Comparison of ENCODE assay signal across 13 cellular contexts in genomic region chr2:66431840-66432511, GRCh38. TPM values are rescaled to one million over a fixed set of nuclear protein-coding genes. Genes with fewer than 3 reads are reported as not detected.
DNase-seq lines count a peak whose midpoint lies in the region; ATAC-seq, FAIRE-seq and TF ChIP-seq lines count a peak whose summit lies in the region.
"Had no signal": no experiment of that assay in that cellular context is flagged by ENCODE, and none has a peak within 500 bp of the region (broad histone marks: within the 10 kb centered on the region; RNA-seq: fewer than 3 reads in every experiment).

No MANE protein-coding gene starts in this region.

- H2BK5ac ChIP-seq in IMR-90 (ENCODE audit: low read depth, low read length, poor library complexity, severe bottlenecking): peak overlapping the region; percentile 74

- H3K18ac ChIP-seq in IMR-90 (ENCODE audit: low read depth, low read length): peak overlapping the region; percentile 80

- no peaks in the 10 kb centered on the region for H3K27me3 ChIP-seq in IMR-90 (ENCODE audit: control insufficient read depth, insufficient read depth, low read length)
- H3K27me3 ChIP-seq in mammary epithelial cell (ENCODE audit: insufficient read depth, low read length): peaks cover 3% of the 10 kb centered on the region
- peaks cover 0 to 14% of the 10 kb centered on the region in 2 experiments; a peak in 3 of 5 replicates for H3K27me3 ChIP-seq in HepG2 (ENCODE audit: control insufficient read depth in 1 of 2, insufficient read depth in 2 of 2, low read length in 2 of 2)
- H3K27me3 ChIP-seq in spleen (replicated peaks in 1 of 7): peaks cover 0 to 98% (median 43%) of the 10 kb centered on the region in 7 donors

- H3K23ac ChIP-seq in IMR-90 (ENCODE audit: low read depth, low read length): peak overlapping the region; percentile 39

- dilution Hi-C loops in IMR-90 (cut with HindIII; ENCODE audit: low sequenced_read_pairs, unreplicated experiment): loop anchor here (25.0 kb wide), 1 partner anchor 780 kb away; no protein-coding TSS in a partner anchor
- dilution Hi-C loops in mammary epithelial cell (cut with HindIII; ENCODE audit: low sequenced_read_pairs): loop anchor here (25.0 kb wide), 1 partner anchor 780 kb away; no protein-coding TSS in a partner anchor

- TF ChIP-seq EP300 in HepG2 (IDR thresholded peaks at IDR 0.05; ENCODE audit: low read depth in 2 of 2, low read length in 2 of 2) (no peak), HepG2 (CRISPR knock-in tag; IDR thresholded peaks at IDR 0.05; ENCODE audit: borderline replicate concordance) (no peak)

- TF ChIP-seq POLR2A in IMR-90 (IDR thresholded peaks at IDR 0.05; ENCODE audit: low read depth, low read length) (no peak), HepG2 (IDR thresholded peaks at IDR 0.05; ENCODE audit: insufficient read depth in 1 of 2, low read depth in 2 of 2, low read length in 2 of 2) (no peak), spleen (IDR thresholded peaks at IDR 0.05) (no peak)

- BruUV-seq in IMR-90 (replicated peaks; lab: Mats Ljungman, UMichigan) (no TSS peak), mammary epithelial cell (replicated peaks; lab: Mats Ljungman, UMichigan) (no TSS peak), HepG2 (replicated peaks; lab: Mats Ljungman, UMichigan) (no TSS peak)

- intact Hi-C loops in IMR-90 (cut with micrococcal nuclease): loop anchor here (5.0 kb wide), 1 partner anchor 890 kb away; no protein-coding TSS in a partner anchor
- intact Hi-C loops in mammary epithelial cell (cut with micrococcal nuclease): loop anchor here (2.0 kb wide), 1 partner anchor 1039 kb away; no protein-coding TSS in a partner anchor
- intact Hi-C loops in HepG2 (cut with micrococcal nuclease; ENCODE audit: unreplicated experiment): loop anchor here (5.0 kb wide), 1 partner anchor 965 kb away; the partner anchor contains the start of gene ETAA1
- intact Hi-C loops in spleen (cut with DNase I; ENCODE audit: low total_unique reads): loop anchor here (5.0 kb wide), 1 partner anchor 140 kb away; no protein-coding TSS in a partner anchor
- intact Hi-C loops in activated CD8-positive, alpha-beta T cell treated with anti-CD3 and anti-CD28 coated beads for 36 hours (cut with micrococcal nuclease): loop anchor here (2.0 to 10.0 kb wide), 2 partner anchors 149 to 1603 kb away; no protein-coding TSS in a partner anchor

- H3K4me2 ChIP-seq in IMR-90 (ENCODE audit: low read depth, low read length) (peak overlapping the region; percentile 90), mammary epithelial cell (ENCODE audit: insufficient read depth, low read depth, low read length) (peak overlapping the region; percentile 62), HepG2 (ENCODE audit: low read depth, low read length) (no peak overlapping the region; the same call in 1 of the 2 replicates)

- peak overlapping the region; percentile 90 for H2AFZ ChIP-seq in IMR-90 (replicated peaks; ENCODE audit: low read length, poor library complexity)
- H2AFZ ChIP-seq in mammary epithelial cell (ENCODE audit: low read depth, low read length): peak overlapping the region; percentile 97
- H2AFZ ChIP-seq in HepG2 (ENCODE audit: low read length): no peak overlapping the region

- in situ Hi-C loops in IMR-90 (cut with MboI; ENCODE audit: low sequenced_read_pairs): loop anchor here (5.0 to 25.0 kb wide), 5 partner anchors 413 to 1605 kb away; no protein-coding TSS in a partner anchor
- in situ Hi-C loops in mammary epithelial cell (cut with MboI; ENCODE audit: low sequenced_read_pairs in 2 of 2): loop anchor here (10.0 to 25.0 kb wide), 8 partner anchors 63 to 1605 kb away; no protein-coding TSS in a partner anchor
- in situ Hi-C loops in HepG2 (cut with HindIII; ENCODE audit: extremely low pct_ligation_motif_present, low pct_unique_long_range_greater_than_20kb): loop anchor here (5.0 to 25.0 kb wide), 6 partner anchors 145 to 1605 kb away; no protein-coding TSS in a partner anchor

- no peaks in the 10 kb centered on the region for H3K9me3 Mint-ChIP-seq in activated CD8-positive, alpha-beta T cell treated with anti-CD3 and anti-CD28 coated beads for 36 hours

- H2BK15ac ChIP-seq in IMR-90 (ENCODE audit: low read depth, low read length): peak overlapping the region; percentile 55; the same call in 2 of the 3 replicates

- no peak overlapping the region for H3K56ac ChIP-seq in IMR-90 (ENCODE audit: extremely low read depth, insufficient read depth, low read length)

- H3K4me3 Mint-ChIP-seq in activated CD8-positive, alpha-beta T cell treated with anti-CD3 and anti-CD28 coated beads for 36 hours: no peak overlapping the region

- FAIRE-seq in HepG2 (lab: Jason Lieb, UNC): no peak

- no peaks in the 10 kb centered on the region for H3K36me3 Mint-ChIP-seq in activated CD8-positive, alpha-beta T cell treated with anti-CD3 and anti-CD28 coated beads for 36 hours (ENCODE audit: low read depth)

- TF ChIP-seq RAD21 in IMR-90 (IDR thresholded peaks at IDR 0.05; ENCODE audit: low read length) (no peak), HepG2 (CRISPR knock-in tag; IDR thresholded peaks at IDR 0.05) (no peak)

- H3K4me1 ChIP-seq in IMR-90 (ENCODE audit: control insufficient read depth, insufficient read depth, low read length) (peaks cover 5% of the 10 kb centered on the region; the same call in 1 of the 2 replicates), mammary epithelial cell (ENCODE audit: insufficient read depth, low read length) (peaks cover 11% of the 10 kb centered on the region), HepG2 (ENCODE audit: insufficient read depth, low read length) (peaks cover 27% of the 10 kb centered on the region), spleen (peaks cover 0 to 59% (median 29%) of the 10 kb centered on the region in 6 donors)

- no peaks in the 10 kb centered on the region for H3K9me3 ChIP-seq in IMR-90 (ENCODE audit: control insufficient read depth, insufficient read depth, low read length)
- no peaks in the 10 kb centered on the region for H3K9me3 ChIP-seq in mammary epithelial cell (replicated peaks; ENCODE audit: insufficient read depth, low read length)
- no peaks in the 10 kb centered on the region for H3K9me3 ChIP-seq in HepG2 (ENCODE audit: low read length)
- no peaks in the 10 kb centered on the region for H3K9me3 ChIP-seq in spleen

- H3K4ac ChIP-seq in IMR-90 (ENCODE audit: low read depth, low read length): peak overlapping the region; percentile 72

- TF ChIP-seq CTCF in IMR-90 (conservative IDR thresholded peaks at IDR 0.05; ENCODE audit: low read depth, low read length): no peak
- no peak for TF ChIP-seq CTCF in mammary epithelial cell (conservative IDR thresholded peaks at IDR 0.05 in 1 of 2, IDR thresholded peaks at IDR 0.05 in 1 of 2; ENCODE audit: extremely low read depth in 1 of 2, insufficient read depth in 1 of 2, low read depth in 1 of 2, low read length in 2 of 2)
- TF ChIP-seq CTCF in HepG2 (CRISPR knock-in tag; IDR thresholded peaks at IDR 0.05): no peak
- TF ChIP-seq CTCF in spleen (IDR thresholded peaks at IDR 0.05 in 8 of 11, conservative IDR thresholded peaks at IDR 0.05 in 3 of 11): no peak
- no peak for TF ChIP-seq CTCF in activated CD8-positive, alpha-beta T cell treated with anti-CD3 and anti-CD28 coated beads for 36 hours (IDR thresholded peaks at IDR 0.05)

- CTCF ChIA-PET in IMR-90 (lab: Yijun Ruan, JAX) (no interaction called here), mammary epithelial cell (lab: Charles Lee; ENCODE audit: low non-redundant PET) (interaction anchor here (0.6 kb wide), 1 partner anchor 15 kb away, joined by 3 read pairs; no protein-coding TSS in a partner anchor), HepG2 (lab: Yijun Ruan, JAX; ENCODE audit: low intra/inter-chr PET ratio, low total read pairs) (interaction anchor here (4.0 kb wide), 1 partner anchor 144 kb away, joined by 23 read pairs; no protein-coding TSS in a partner anchor)
- CTCF ChIA-PET in activated CD8-positive, alpha-beta T cell treated with anti-CD3 and anti-CD28 coated beads for 36 hours (lab: Charles Lee): no interaction called here

- peaks cover 21% of the 10 kb centered on the region for H3K4me1 Mint-ChIP-seq in activated CD8-positive, alpha-beta T cell treated with anti-CD3 and anti-CD28 coated beads for 36 hours (ENCODE audit: low read depth)

- H4K20me1 ChIP-seq in IMR-90 (ENCODE audit: insufficient read depth, low read length) (peaks cover 6% of the 10 kb centered on the region; the same call in 1 of the 2 replicates), mammary epithelial cell (ENCODE audit: insufficient read depth, low read length) (no peaks in the 10 kb centered on the region), HepG2 (ENCODE audit: insufficient read depth, low read length) (no peaks in the 10 kb centered on the region)

- H3K79me2 ChIP-seq in mammary epithelial cell (ENCODE audit: insufficient read depth, low read length) (peaks cover 6% of the 10 kb centered on the region), HepG2 (ENCODE audit: insufficient read depth, low read length) (no peaks in the 10 kb centered on the region)

- 12% methylated on average over 13 of the region's 36 CpGs; no CpG with 5 or more reads in 1 of the 2 experiments for WGBS in IMR-90 (ENCODE audit: extremely low coverage in 2 of 2, insufficient read length in 1 of 2), 2 experiments
- 38% methylated on average over 9 of the region's 36 CpGs for WGBS in mammary epithelial cell (ENCODE audit: low coverage, missing lambda C conversion rate)
- 64% methylated on average over 36 of the region's 36 CpGs for WGBS in HepG2 (ENCODE audit: low lambda C conversion rate)
- 12 to 28% (median 15%) methylated on average over 33 to 36 of the region's 36 CpGs for WGBS in spleen, 5 donors

- peak overlapping the region; percentile 18 for H2AK9ac ChIP-seq in IMR-90 (replicated peaks; ENCODE audit: low read depth, low read length, poor library complexity)

- H3K9me1 ChIP-seq in IMR-90 (ENCODE audit: insufficient read depth, low read length): no peaks in the 10 kb centered on the region

- peaks cover 70% of the 10 kb centered on the region for H3K27me3 Mint-ChIP-seq in activated CD8-positive, alpha-beta T cell treated with anti-CD3 and anti-CD28 coated beads for 36 hours

- H2BK120ac ChIP-seq in IMR-90 (ENCODE audit: low read depth, low read length): peak overlapping the region; percentile 72

- ATAC-seq in IMR-90 (ENCODE audit: low read depth) (no peak), HepG2 (no peak)
- ATAC-seq in activated CD8-positive, alpha-beta T cell treated with anti-CD3 and anti-CD28 coated beads for 36 hours: no peak

- H3K27ac ChIP-seq in IMR-90 (ENCODE audit: insufficient read depth, low read length) (peak overlapping the region; percentile 97), mammary epithelial cell (ENCODE audit: insufficient read depth, low read depth, low read length) (no peak overlapping the region), HepG2 (ENCODE audit: extremely low read length, insufficient read depth, low read length) (no peak overlapping the region), spleen (peak overlapping the region in 1 of 8 donors; percentile 90)
- H3K27ac ChIP-seq: HL-60 had no signal

- peaks cover 5 to 20% of the 10 kb centered on the region in 2 experiments; a peak in 1 of 4 replicates for H3K79me1 ChIP-seq in IMR-90 (ENCODE audit: low read depth in 1 of 2, low read length in 2 of 2)

- POLR2A ChIA-PET in IMR-90 (lab: Charles Lee; ENCODE audit: unreplicated experiment) (interaction anchor here (0.6 kb wide), 2 partner anchors 13 to 1225 kb away, joined by 4 to 5 read pairs; no protein-coding TSS in a partner anchor), HepG2 (lab: Yijun Ruan, JAX) (no interaction called here)
- POLR2A ChIA-PET in activated CD8-positive, alpha-beta T cell treated with anti-CD3 and anti-CD28 coated beads for 36 hours (lab: Charles Lee): no interaction called here

- H3K4me3 ChIP-seq in IMR-90 (ENCODE audit: insufficient read depth, low read depth, low read length) (peak overlapping the region; percentile 99), mammary epithelial cell (replicated peaks in 1 of 3; ENCODE audit: insufficient read depth in 1 of 3, low read depth in 2 of 3, low read length in 3 of 3) (peak overlapping the region in 2 of 3 experiments; percentile 18 to 97), HepG2 (replicated peaks in 1 of 3; ENCODE audit: insufficient read depth in 1 of 3, low read depth in 2 of 3, low read length in 3 of 3) (no peak overlapping the region), spleen (peak overlapping the region in 5 of 8 donors; percentile 17 to 80 (median 67))

- no peak overlapping the region for H3K27ac Mint-ChIP-seq in activated CD8-positive, alpha-beta T cell treated with anti-CD3 and anti-CD28 coated beads for 36 hours

- H4K91ac ChIP-seq in IMR-90 (ENCODE audit: insufficient read depth, low read depth, low read length): peak overlapping the region; percentile 74

- peak overlapping the region; percentile 83 for H3K9ac ChIP-seq in IMR-90 (ENCODE audit: low read depth, low read length)
- H3K9ac ChIP-seq in mammary epithelial cell (ENCODE audit: insufficient read depth, low read length): no peak overlapping the region
- no peak overlapping the region for H3K9ac ChIP-seq in HepG2 (ENCODE audit: insufficient read depth, low read depth, low read length)

- H2AK5ac ChIP-seq in IMR-90 (ENCODE audit: low read depth, low read length): peak overlapping the region; percentile 16; the same call in 1 of the 2 replicates

- H4K8ac ChIP-seq in IMR-90 (ENCODE audit: low read depth in 2 of 2, low read length in 2 of 2): peak overlapping the region; percentile 68 to 77

- peak overlapping the region; percentile 21; the same call in 1 of the 2 replicates for H2BK20ac ChIP-seq in IMR-90 (ENCODE audit: low read depth, low read length)

- no peaks in the 10 kb centered on the region for H3K36me3 ChIP-seq in IMR-90 (ENCODE audit: control insufficient read depth, insufficient read depth, low read length)
- no peaks in the 10 kb centered on the region for H3K36me3 ChIP-seq in mammary epithelial cell (ENCODE audit: insufficient read depth, low read length)
- H3K36me3 ChIP-seq in HepG2 (replicated peaks in 1 of 2; ENCODE audit: control insufficient read depth in 1 of 2, insufficient read depth in 2 of 2, low read length in 2 of 2): no peaks in the 10 kb centered on the region
- H3K36me3 ChIP-seq in spleen: no peaks in the 10 kb centered on the region

- peak overlapping the region; percentile 55 for H3K14ac ChIP-seq in IMR-90 (replicated peaks; ENCODE audit: low read depth, low read length)

- peak overlapping the region; percentile 87 for H4K5ac ChIP-seq in IMR-90 (ENCODE audit: low read depth, low read length)

- no peak for DNase-seq in IMR-90
- no peak for DNase-seq in mammary epithelial cell
- no peak for DNase-seq in HepG2 (ENCODE audit: low spot score)
- no peak for DNase-seq in spleen
- no peak for DNase-seq in HuH-7 (ENCODE audit: low spot score)
- no peak for DNase-seq in NCI-H2171 (lab: John Stamatoyannopoulos, UW)
- no peak for DNase-seq in ureter (ENCODE audit: low spot score)
- no peak for DNase-seq in activated CD8-positive, alpha-beta T cell treated with anti-CD3 and anti-CD28 coated beads for 36 hours
- DNase-seq: central memory CD4-positive, alpha-beta T cell; foreskin melanocyte; NCI-H2029; stimulated activated naive CD4-positive, alpha-beta T cell treated with Interleukin-2 at 50 U/mL for 16 hours had no signal

RNA-seq across cellular contexts. Expression of gene MEIS1, which starts 2.9 kb away (rescaled TPM):
- 157 and 209 TPM in 2 replicates for total RNA-seq in IMR-90 (2012; rRNA removed)
- polyA plus RNA-seq in IMR-90 (2012; rRNA removed): 51.8 and 54.4 TPM in 2 replicates
- 14.0 and 21.0 TPM in 2 replicates for polyA plus RNA-seq in IMR-90 (2012; cell fraction: cytosol; rRNA removed)
- 81.4 and 209 TPM in 2 replicates for polyA plus RNA-seq in IMR-90 (2012; cell fraction: nucleus; rRNA removed; ENCODE audit: low replicate concordance)
- total RNA-seq in mammary epithelial cell: 1 to 10 TPM; 4.3 to 4.4 TPM
- polyA plus RNA-seq in mammary epithelial cell: 2.0 TPM
- 8.0 TPM for polyA minus RNA-seq in mammary epithelial cell
- total RNA-seq in HepG2 (2016; rRNA removed; fragmentation: Illumina TruSeq; extraction: Trizol): 4.5 and 6.0 TPM in 2 replicates
- total RNA-seq in HepG2 (2016; cell fraction: cytosol; rRNA removed; fragmentation: Illumina TruSeq; extraction: Trizol; ENCODE audit: low read depth): 0.88 and 1.3 TPM in 2 replicates
- total RNA-seq in HepG2 (2016; cell fraction: insoluble cytoplasmic fraction; rRNA removed; fragmentation: Illumina TruSeq; extraction: Trizol): 4.4 and 6.6 TPM in 2 replicates
- total RNA-seq in HepG2 (2016; cell fraction: membrane; rRNA removed; fragmentation: Illumina TruSeq; extraction: Trizol): 2.1 and 4.3 TPM in 2 replicates
- total RNA-seq in HepG2 (2016; cell fraction: nucleus; rRNA removed; fragmentation: Illumina TruSeq; extraction: Trizol): 11.1 and 12.8 TPM in 2 replicates
- polyA plus RNA-seq in HepG2 (2011; rRNA removed): 2.6 and 3.8 TPM in 2 replicates
- polyA plus RNA-seq in HepG2 (2011; cell fraction: cytosol; rRNA removed): 1.2 and 2.1 TPM in 2 replicates
- 3.6 and 3.7 TPM in 2 replicates for polyA plus RNA-seq in HepG2 (2011; cell fraction: nucleus; rRNA removed)
- polyA plus RNA-seq in HepG2 (2012): 1.7 and 2.9 TPM in 2 replicates
- polyA plus RNA-seq in HepG2 (2016; cell fraction: cytosol; fragmentation: Illumina TruSeq; extraction: Trizol; ENCODE audit: low read depth): 0.16 and 0.49 TPM in 2 replicates
- polyA plus RNA-seq in HepG2 (2016; cell fraction: insoluble cytoplasmic fraction; fragmentation: Illumina TruSeq; extraction: Trizol; ENCODE audit: low read depth): 4.1 and 4.2 TPM in 2 replicates
- polyA plus RNA-seq in HepG2 (2016; cell fraction: membrane; fragmentation: Illumina TruSeq; extraction: Trizol; ENCODE audit: low read depth): 1.0 and 1.1 TPM in 2 replicates
- 4.8 and 9.7 TPM in 2 replicates for polyA plus RNA-seq in HepG2 (2016; cell fraction: nucleus; fragmentation: Illumina TruSeq; extraction: Trizol; ENCODE audit: insufficient read depth, low read depth)
- polyA minus RNA-seq in HepG2 (2011; rRNA and poly(A)+ RNA removed; ENCODE audit: low replicate concordance): 6.9 and 19.7 TPM in 2 replicates
- 4.3 and 5.7 TPM in 2 replicates for polyA minus RNA-seq in HepG2 (2011; cell fraction: cytosol; rRNA and poly(A)+ RNA removed)
- 19.1 and 25.4 TPM in 2 replicates for polyA minus RNA-seq in HepG2 (2011; cell fraction: nucleus; rRNA and poly(A)+ RNA removed)
- total RNA-seq in spleen: 10 to 100 TPM; 23.6 to 81.4 (median 44.1) TPM
- polyA plus RNA-seq in spleen: 10 to 100 TPM; 13.1 to 19.4 (median 14.1) TPM
- 105 TPM for total RNA-seq in ureter
- not detected for total RNA-seq in activated CD8-positive, alpha-beta T cell treated with anti-CD3 and anti-CD28 coated beads for 36 hours

Comparison
In these comparisons a context has a peak if more than half of its experiments do, and no peak if none do; other contexts are left out.
1. H3K4me3 ChIP-seq: peak in IMR-90 (single experiment), mammary epithelial cell (2 of 3) and spleen (5 of 8); none in HepG2 (0 of 3).
2. CTCF ChIA-PET loops: an anchor here in mammary epithelial cell (0.6 kb wide) and HepG2 (4.0 kb wide); none called in IMR-90 and activated CD8-positive, alpha-beta T cell treated with anti-CD3 and anti-CD28 coated beads for 36 hours.